22 cellular contexts compared by ENCODE assay signal in the genomic region with DNA sequence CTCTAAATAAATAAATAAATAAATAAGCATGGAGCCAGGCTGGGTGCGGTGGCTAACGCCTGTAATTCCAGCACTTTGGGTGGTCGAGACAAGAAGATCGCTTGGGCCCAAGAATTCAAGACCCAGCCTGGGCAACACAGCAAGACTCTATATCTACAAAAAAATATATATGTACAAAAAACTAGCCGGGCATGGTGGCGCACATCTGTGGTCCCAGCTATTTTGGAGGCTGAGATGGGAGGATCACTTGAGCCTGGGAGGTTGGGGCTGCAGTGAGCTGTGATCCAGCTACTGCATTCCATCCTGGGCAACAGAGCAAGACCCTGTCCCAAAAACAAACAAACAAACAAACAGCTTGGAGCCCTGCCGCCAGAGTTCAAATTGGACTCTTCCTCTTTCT. TPM values are rescaled to one million over a fixed set of nuclear protein-coding genes. Genes with fewer than 3 reads are reported as not detected.
DNase-seq lines count a peak whose midpoint lies in the region; ATAC-seq and TF ChIP-seq lines count a peak whose summit lies in the region.
"Had no signal": no experiment of that assay in that cellular context is flagged by ENCODE, and none has a peak within 500 bp of the region (broad histone marks: within the 10 kb centered on the region; RNA-seq: fewer than 3 reads in every experiment).

No MANE protein-coding gene starts in this region.

- CTCF ChIA-PET in HEK293 (lab: Yijun Ruan, JAX), result interaction anchor here (0.6 to 3.4 kb wide), 4 partner anchors 14 to 119 kb away, joined by 3 to 38 read pairs (median 4); no protein-coding TSS in a partner anchor

- H3K27ac Mint-ChIP-seq in CD14-positive monocyte (peak overlapping the region; percentile 99 to 100 (median 99)), T-helper 17 cell (peak overlapping the region; percentile 47), neural crest cell (ENCODE audit: unreplicated experiment) (no peak overlapping the region)
- H3K27ac Mint-ChIP-seq: CD8-positive, alpha-beta T cell had no signal

- H3K36me3 Mint-ChIP-seq in CD14-positive monocyte (peaks cover 5 to 20% of the 10 kb centered on the region in 2 donors), T-helper 17 cell (ENCODE audit: low read depth) (peaks cover 3% of the 10 kb centered on the region), neural crest cell (ENCODE audit: low read depth) (peaks cover 4% of the 10 kb centered on the region)

- ATAC-seq in T-helper 17 cell (no peak), GM19395 (IDR thresholded peaks at IDR 0.05; ENCODE audit: unreplicated experiment) (no peak), GM21619 (IDR thresholded peaks at IDR 0.05; ENCODE audit: unreplicated experiment) (no peak)
- ATAC-seq: CD8-positive, alpha-beta T cell; Panc1 had no signal

- no peak overlapping the region for H3K4me3 Mint-ChIP-seq in CD14-positive monocyte
- H3K4me3 Mint-ChIP-seq in T-helper 17 cell, result no peak overlapping the region
- H3K4me3 Mint-ChIP-seq in neural crest cell, result peak overlapping the region; percentile 62
- H3K4me3 Mint-ChIP-seq: CD8-positive, alpha-beta T cell had no signal

- peaks cover 35 to 52% of the 10 kb centered on the region in 2 experiments for H3K36me3 ChIP-seq in HEK293 (ENCODE audit: control insufficient read depth in 2 of 2, insufficient read depth in 1 of 2, low read length in 2 of 2)

- POLR2A ChIA-PET in HEK293 (lab: Yijun Ruan, JAX), result interaction anchor here (0.6 to 2.1 kb wide), 3 partner anchors 31 to 86 kb away, joined by 4 to 7 read pairs (median 6); a partner anchor contains a TSS

- H3K27me3 Mint-ChIP-seq in CD14-positive monocyte (ENCODE audit: low read depth in 3 of 3) (peaks cover 0 to 5% (median 1%) of the 10 kb centered on the region in 3 donors), T-helper 17 cell (no peaks in the 10 kb centered on the region), neural crest cell (ENCODE audit: low read depth) (peaks cover 4% of the 10 kb centered on the region)

- H3K9me3 Mint-ChIP-seq in CD14-positive monocyte (no peaks in the 10 kb centered on the region), neural crest cell (no peaks in the 10 kb centered on the region)
- H3K9me3 Mint-ChIP-seq: CD8-positive, alpha-beta T cell had no signal

- no peak overlapping the region for H3K4me3 ChIP-seq in HEK293 (ENCODE audit: low read depth, low read length)
- H3K4me3 ChIP-seq: SK-N-MC had no signal

- H3K4me1 ChIP-seq in HEK293 (ENCODE audit: control insufficient read depth, insufficient read depth, low read length), result peaks cover 16% of the 10 kb centered on the region

- DNase-seq in CD14-positive monocyte (ENCODE audit: low spot score) (no peak), T-helper 17 cell (no peak), neural crest cell (ENCODE audit: low read depth, low spot score) (no peak), activated gamma-delta T cell (lab: John Stamatoyannopoulos, UW) (no peak)
- DNase-seq: C1 segment of cervical spinal cord; Caco-2; CD8-positive, alpha-beta T cell; GF-D8; KG1; NCI-H1048; NCI-H1417; NCI-H1694; NCI-H2081; NCI-H2227 treated with DMSO at 0.1 percent for 48 hours; NCI-H526 treated with DMSO at 0.1 percent for 48 hours; SHP77 treated with DMSO at 0.1 percent for 48 hours had no signal

- H3K9me3 ChIP-seq in HEK293 (ENCODE audit: control insufficient read depth, insufficient read depth, low read depth, low read length), result no peaks in the 10 kb centered on the region
- no peaks in the 10 kb centered on the region for H3K9me3 ChIP-seq in T-helper 17 cell (ENCODE audit: control insufficient read depth, low read length, poor library complexity, severe bottlenecking)
- H3K9me3 ChIP-seq: Caco-2 had no signal

- H3K4me1 Mint-ChIP-seq in CD14-positive monocyte (peaks cover 40% of the 10 kb centered on the region), T-helper 17 cell (peaks cover 28% of the 10 kb centered on the region), neural crest cell (peaks cover 23% of the 10 kb centered on the region)

- TF ChIP-seq CTCF in CD14-positive monocyte (IDR thresholded peaks at IDR 0.05) (no peak), HEK293 (tag by site-specific recombination; IDR thresholded peaks at IDR 0.05) (no peak), neural crest cell (conservative IDR thresholded peaks at IDR 0.05) (no peak)

- intact Hi-C loops in CD14-positive monocyte (cut with micrococcal nuclease), result no loop called here

- H3K27ac ChIP-seq in HEK293 (ENCODE audit: extremely low read depth, low read depth, low read length), result no peak overlapping the region
- H3K27ac ChIP-seq: SK-N-MC had no signal

TF ChIP-seq in HEK293, 187 proteins besides CTCF, POLR2A, EP300 and RAD21:
- TF ChIP-seq ZNF121 (tag by site-specific recombination; IDR thresholded peaks at IDR 0.05) (peak; percentile 99), ZNF623 (tag by site-specific recombination; IDR thresholded peaks at IDR 0.05) (no peak)

RNA-seq across cellular contexts. Expression of a gene that starts 2.7 kb away (rescaled TPM):
- polyA plus RNA-seq in CD14-positive monocyte, result 1 to 10 TPM; 4.3 to 8.5 TPM
- total RNA-seq in T-helper 17 cell (1 to 10 TPM; 6.7 to 7.8 TPM), neural crest cell (22.7 and 25.1 TPM in 2 replicates)

RNA-seq across cellular contexts. Expression of a gene that starts 3.5 kb away (rescaled TPM):
- 10 to 100 TPM; 27.9 to 44.2 TPM for polyA plus RNA-seq in CD14-positive monocyte
- total RNA-seq in T-helper 17 cell, result 10 to 100 TPM; 67.3 to 81.8 TPM
- 213 and 214 TPM in 2 replicates for total RNA-seq in neural crest cell

RNA-seq across cellular contexts. Expression of a gene that starts 27.8 kb away (rescaled TPM):
- not detected for polyA plus RNA-seq in CD14-positive monocyte
- total RNA-seq in T-helper 17 cell (not detected), neural crest cell (6.9 and 9.9 TPM in 2 replicates)
- total RNA-seq: CD8-positive, alpha-beta T cell; NCI-H460 had no signal

RNA-seq across cellular contexts. Expression of a gene that starts 30.5 kb away (rescaled TPM):
- polyA plus RNA-seq in CD14-positive monocyte, result 100 to 1,000 TPM in 1 of 2 donors, 10 to 100 TPM in 1; 89.4 to 108 TPM
- total RNA-seq in T-helper 17 cell (10 to 100 TPM; 52.4 to 55.4 TPM), neural crest cell (14.1 and 15.2 TPM in 2 replicates)

RNA-seq across cellular contexts. Expression of a gene that starts 30.6 kb away (rescaled TPM):
- polyA plus RNA-seq in CD14-positive monocyte, result 1 to 10 TPM; 2.7 to 2.9 TPM
- 1 to 10 TPM; 6.5 to 8.3 TPM for total RNA-seq in T-helper 17 cell
- total RNA-seq in neural crest cell, result 12.8 and 13.9 TPM in 2 replicates
